In genomic region chr18:25231327-25231691, GRCh38 we compare ENCODE assay signal across 15 cellular contexts.
DNase-seq lines count a peak whose midpoint lies in the region; ATAC-seq, FAIRE-seq and TF ChIP-seq lines count a peak whose summit lies in the region.
"Had no signal": no experiment of that assay in that cellular context is flagged by ENCODE, and none has a peak within 500 bp of the region (broad histone marks: within the 10 kb centered on the region; RNA-seq: fewer than 3 reads in every experiment).

No MANE protein-coding gene starts in this region.

- peak overlapping the region; percentile 52 for H2AFZ ChIP-seq in osteoblast (ENCODE audit: low read length)
- H2AFZ ChIP-seq: parathyroid adenoma had no signal

- H3K79me2 ChIP-seq in osteoblast (ENCODE audit: insufficient read depth, low read length): no peaks in the 10 kb centered on the region
- H3K79me2 ChIP-seq: parathyroid adenoma had no signal

- POLR2A ChIA-PET in AG04449 (lab: Yijun Ruan, JAX): no interaction called here

- H3K27me3 ChIP-seq in esophagus (ENCODE audit: control insufficient read depth in 1 of 2, insufficient read depth in 2 of 2, low read length in 2 of 2) (no peaks in the 10 kb centered on the region), osteoblast (ENCODE audit: insufficient read depth, low read length) (no peaks in the 10 kb centered on the region)

- H3K27ac ChIP-seq in esophagus (ENCODE audit: low read depth in 2 of 2, low read length in 1 of 2): peak overlapping the region; percentile 23 to 53
- peak overlapping the region; percentile 31 for H3K27ac ChIP-seq in osteoblast (ENCODE audit: low read depth, low read length)
- peak overlapping the region in 1 of 2 donors; percentile 10 for H3K27ac ChIP-seq in kidney (ENCODE audit: low read depth in 2 of 2, low read length in 2 of 2)
- H3K27ac ChIP-seq: parathyroid adenoma had no signal

- intact Hi-C loops in kidney (cut with DNase I): no loop called here

- H4K20me1 ChIP-seq in osteoblast (ENCODE audit: insufficient read depth, low read length): no peaks in the 10 kb centered on the region

- peak overlapping the region; percentile 69 for H3K4me2 ChIP-seq in osteoblast (ENCODE audit: insufficient read depth, low read length)

- no peaks in the 10 kb centered on the region for H3K4me1 ChIP-seq in esophagus (ENCODE audit: control insufficient read depth in 2 of 2, insufficient read depth in 2 of 2, low read length in 1 of 2)
- H3K4me1 ChIP-seq in osteoblast (ENCODE audit: insufficient read depth, low read length): peaks cover 27% of the 10 kb centered on the region
- peaks cover 0 to 8% of the 10 kb centered on the region in 2 donors for H3K4me1 ChIP-seq in kidney (ENCODE audit: control insufficient read depth in 1 of 2, insufficient read depth in 1 of 2, low read depth in 1 of 2, low read length in 2 of 2)
- H3K4me1 ChIP-seq: parathyroid adenoma had no signal

- 69% methylated on average over 5 of the region's 5 CpGs for WGBS in esophagus, 2 donors

- DNase-seq in AG04449 (ENCODE audit: low read depth, low spot score) (no peak), NCI-H524 (lab: John Stamatoyannopoulos, UW) (peak; percentile 52 to 79), osteoblast (ENCODE audit: insufficient read length, low spot score, missing footprints) (no peak), NCI-H446 (lab: John Stamatoyannopoulos, UW) (no peak), kidney (no peak)
- no peak for DNase-seq in stimulated activated CD4-positive, alpha-beta T cell treated with anti-CD3 and anti-CD28 coated beads, Interleukin-12 subunit alpha, Interleukin-12 subunit beta, amount 100 ng/mL, for 4 hours
- DNase-seq: activated CD4-positive, alpha-beta T cell treated with anti-CD3 and anti-CD28 coated beads for 1 hour; activated naive CD4-positive, alpha-beta T cell; effector memory CD8-positive, alpha-beta T cell; GF-D8; NCI-H2081; SIG-M5 had no signal

- TF ChIP-seq CTCF in AG04449 (IDR thresholded peaks at IDR 0.05; ENCODE audit: insufficient read depth, low read length, missing control alignments): no peak
- TF ChIP-seq CTCF in osteoblast (IDR thresholded peaks at IDR 0.05; ENCODE audit: extremely low read depth, low read depth, low read length): no peak
- TF ChIP-seq CTCF in kidney (IDR thresholded peaks at IDR 0.05; ENCODE audit: borderline replicate concordance, extremely low read depth, insufficient read depth): no peak

- ATAC-seq in HG03139 (IDR thresholded peaks at IDR 0.05; ENCODE audit: unreplicated experiment): no peak
- ATAC-seq: effector memory CD8-positive, alpha-beta T cell had no signal

- CTCF ChIA-PET in AG04449 (lab: Yijun Ruan, JAX): no interaction called here

- H3K9me3 ChIP-seq in esophagus (ENCODE audit: control insufficient read depth in 2 of 2, insufficient read depth in 1 of 2, low read depth in 1 of 2, low read length in 1 of 2): no peaks in the 10 kb centered on the region
- H3K9me3 ChIP-seq in osteoblast (ENCODE audit: low read depth, low read length): no peaks in the 10 kb centered on the region
- H3K9me3 ChIP-seq in kidney (ENCODE audit: control insufficient read depth in 1 of 2, low read length in 2 of 2): no peaks in the 10 kb centered on the region

- H3K9ac ChIP-seq in kidney (ENCODE audit: low read length in 2 of 2): no peak overlapping the region
- H3K9ac ChIP-seq: parathyroid adenoma had no signal

- H3K36me3 ChIP-seq in esophagus (ENCODE audit: control insufficient read depth in 2 of 2, insufficient read depth in 2 of 2, low read length in 1 of 2) (no peaks in the 10 kb centered on the region), osteoblast (ENCODE audit: insufficient read depth, low read length) (no peaks in the 10 kb centered on the region), kidney (ENCODE audit: control insufficient read depth in 1 of 2, insufficient read depth in 2 of 2, low read length in 2 of 2) (no peaks in the 10 kb centered on the region)

- peak overlapping the region; percentile 18; the same call in 1 of the 2 replicates for H3K4me3 ChIP-seq in AG04449 (ENCODE audit: low read depth, low read length)
- no peak overlapping the region for H3K4me3 ChIP-seq in esophagus (ENCODE audit: low read depth in 1 of 2, low read length in 2 of 2)
- H3K4me3 ChIP-seq in osteoblast (ENCODE audit: insufficient read depth, low read length): no peak overlapping the region
- H3K4me3 ChIP-seq in kidney (ENCODE audit: low read length in 2 of 2): no peak overlapping the region

- FAIRE-seq in kidney (lab: Jason Lieb, UNC): no peak

Comparison
In these comparisons a context has a peak if more than half of its experiments do, and no peak if none do; other contexts are left out.
1. DNase-seq: peak in NCI-H524 (2 of 2); none in AG04449 (single experiment), osteoblast (single experiment), stimulated activated CD4-positive, alpha-beta T cell treated with anti-CD3 and anti-CD28 coated beads, Interleukin-12 subunit alpha, Interleukin-12 subunit beta, amount 100 ng/mL, for 4 hours (single experiment), NCI-H446 (0 of 2) and kidney (single experiment).